In the genomic region with DNA sequence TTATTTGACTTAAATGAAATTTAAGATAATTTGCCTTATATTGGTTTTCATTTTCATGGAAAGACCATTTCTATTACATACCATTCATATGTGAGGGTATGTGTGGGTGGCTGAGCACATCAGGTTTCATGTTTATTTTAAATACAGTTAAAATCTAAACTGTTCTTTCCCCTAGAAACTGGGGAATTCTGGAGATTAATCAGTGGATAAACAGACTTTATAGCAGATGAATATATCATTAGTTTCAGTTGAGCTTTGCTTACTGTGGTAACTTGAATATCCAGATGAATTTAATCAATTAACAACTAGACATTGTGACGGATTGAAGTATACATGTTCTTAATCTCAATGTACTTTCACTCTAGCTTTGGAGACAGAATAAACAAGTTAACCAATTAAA, we compare ENCODE assay signal across 21 cellular contexts.
DNase-seq lines count a peak whose midpoint lies in the region; ATAC-seq and TF ChIP-seq lines count a peak whose summit lies in the region.
"Had no signal": no experiment of that assay in that cellular context is flagged by ENCODE, and none has a peak within 500 bp of the region (broad histone marks: within the 10 kb centered on the region; RNA-seq: fewer than 3 reads in every experiment).

No MANE protein-coding gene starts in this region.

- WGBS in smooth muscle cell (ENCODE audit: low lambda C conversion rate), result 0% methylated on average over 1 of the region's 1 CpG

- H3K27me3 ChIP-seq in Loucy (ENCODE audit: insufficient read depth, low read length, poor library complexity, severe bottlenecking) (no peaks in the 10 kb centered on the region), smooth muscle cell (ENCODE audit: low read depth) (no peaks in the 10 kb centered on the region)

- H3K36me3 ChIP-seq in Loucy (ENCODE audit: insufficient read depth, low read length) (no peaks in the 10 kb centered on the region), smooth muscle cell (ENCODE audit: low read depth) (no peaks in the 10 kb centered on the region)

- H4K20me1 ChIP-seq in Loucy (ENCODE audit: insufficient read depth, low read length, poor library complexity, severe bottlenecking) (no peaks in the 10 kb centered on the region), smooth muscle cell (ENCODE audit: low read depth) (no peaks in the 10 kb centered on the region)

- H3F3A ChIP-seq in Loucy (ENCODE audit: low read depth) (no peaks in the 10 kb centered on the region), smooth muscle cell (ENCODE audit: low read depth) (no peaks in the 10 kb centered on the region)

- no peaks in the 10 kb centered on the region for H3K9me2 ChIP-seq in Loucy (replicated peaks; ENCODE audit: low read depth, low read length)

- no peaks in the 10 kb centered on the region for H3K79me2 ChIP-seq in Loucy (ENCODE audit: insufficient read depth, low read length)
- no peaks in the 10 kb centered on the region for H3K79me2 ChIP-seq in smooth muscle cell (ENCODE audit: low read depth)

- no peak overlapping the region for H3K27ac ChIP-seq in smooth muscle cell (ENCODE audit: low read depth)
- H3K27ac ChIP-seq: RWPE1, SK-N-MC had no signal

- no peak for ATAC-seq in HG02885 (IDR thresholded peaks at IDR 0.05; ENCODE audit: poor library complexity, unreplicated experiment)
- ATAC-seq: PC-3 had no signal

- 0 out of 2 replicates have a peak overlapping the region, but pooled peaks have one; percentile 1 for H2AFZ ChIP-seq in Loucy (ENCODE audit: low read length)
- no peak overlapping the region for H2AFZ ChIP-seq in smooth muscle cell (ENCODE audit: low read depth)

- H3K9me3 ChIP-seq in Loucy (ENCODE audit: insufficient read depth, low read depth, low read length) (no peaks in the 10 kb centered on the region), smooth muscle cell (replicated peaks; ENCODE audit: low read depth) (no peaks in the 10 kb centered on the region)

- no peaks in the 10 kb centered on the region for H3K4me1 ChIP-seq in Loucy (ENCODE audit: insufficient read depth, low read length, poor library complexity, severe bottlenecking)
- no peaks in the 10 kb centered on the region for H3K4me1 ChIP-seq in smooth muscle cell (ENCODE audit: low read depth)

- H3K4me2 ChIP-seq in Loucy (ENCODE audit: low read depth, low read length, poor library complexity, severe bottlenecking) (no peak overlapping the region), smooth muscle cell (peak overlapping the region; percentile 20)

- H3K4me3 ChIP-seq in Loucy (ENCODE audit: low read length, poor library complexity, severe bottlenecking), result no peak overlapping the region
- no peak overlapping the region for H3K4me3 ChIP-seq in smooth muscle cell
- H3K4me3 ChIP-seq: SK-N-MC had no signal

- H3K9ac ChIP-seq in Loucy (ENCODE audit: low read depth, low read length, poor library complexity, severe bottlenecking) (no peak overlapping the region), smooth muscle cell (ENCODE audit: low read depth) (no peak overlapping the region)

- no peak for TF ChIP-seq CTCF in Loucy (conservative IDR thresholded peaks at IDR 0.05; ENCODE audit: low read length)
- TF ChIP-seq CTCF in smooth muscle cell (IDR thresholded peaks at IDR 0.05; ENCODE audit: borderline replicate concordance, insufficient read depth, poor library complexity, severe bottlenecking), result no peak

- peak; percentile 19 for DNase-seq in EL
- peak; percentile 3 for DNase-seq in iris pigment epithelial cell (ENCODE audit: low read depth)
- DNase-seq in smooth muscle cell (lab: John Stamatoyannopoulos, UW; ENCODE audit: unreplicated experiment), result no peak
- DNase-seq in midbrain (lab: John Stamatoyannopoulos, UW), result no peak
- DNase-seq in SHP77 treated with DMSO at 0.1 percent for 48 hours (lab: John Stamatoyannopoulos, UW), result no peak
- DNase-seq: C1 segment of cervical spinal cord; CD4-positive, alpha-beta memory T cell; COR-L47; DMS53; GF-D8; KBM-7; MM.1S; NCI-H2029; NCI-H524 treated with DMSO at 0.1 percent for 48 hours; NCI-H774; PC-3; SHP77 had no signal

Comparison
In these comparisons a context has a peak if more than half of its experiments do, and no peak if none do; other contexts are left out.
1. DNase-seq: peak in EL (single experiment) and iris pigment epithelial cell (single experiment); none in smooth muscle cell (single experiment), midbrain (single experiment) and SHP77 treated with DMSO at 0.1 percent for 48 hours (single experiment).